Comparison of ENCODE assay signal across 25 cellular contexts in genomic region chr15:50871832-50872231, GRCh38.
"Had no signal": no experiment of that assay in that cellular context is flagged by ENCODE, and none has a peak within 500 bp of the region (broad histone marks: within the 10 kb centered on the region; RNA-seq: fewer than 3 reads in every experiment).

No MANE protein-coding gene starts in this region.

- H3K4me3 ChIP-seq: colonic mucosa, esophagus squamous epithelium, gastrocnemius medialis, heart right ventricle, left lung, lower lobe of right lung, mucosa of descending colon had no signal

- FAIRE-seq: endometrium, islet of Langerhans, keratinocyte had no signal

- H3K27me3 ChIP-seq: colonic mucosa, esophagus squamous epithelium, gastrocnemius medialis, heart right ventricle, left lung had no signal

- ATAC-seq: effector memory CD8-positive, alpha-beta T cell; esophagus mucosa; gastrocnemius medialis; heart right ventricle; left cardiac atrium; left lung; left ventricle myocardium superior; lower lobe of right lung; mucosa of descending colon had no signal

- H3K27ac ChIP-seq: colonic mucosa, epithelial cell of prostate, esophagus squamous epithelium, gastrocnemius medialis, heart right ventricle, left lung, lower lobe of right lung had no signal

- H3K9me3 ChIP-seq: colonic mucosa, esophagus squamous epithelium, gastrocnemius medialis, heart right ventricle, left lung, lower lobe of right lung, mucosa of descending colon had no signal

- H3K36me3 ChIP-seq: colonic mucosa, esophagus squamous epithelium, gastrocnemius medialis, heart right ventricle, left lung, lower lobe of right lung had no signal

- DNase-seq: colonic mucosa; cortex of kidney; effector CD8-positive, alpha-beta T cell; effector memory CD8-positive, alpha-beta T cell; endodermal cell; esophagus squamous epithelium; foreskin fibroblast; foreskin melanocyte; gastrocnemius medialis; glutamatergic neuron; head of caudate nucleus; heart right ventricle; hippocampal formation; left cardiac atrium; left lung; left ventricle myocardium superior; lower lobe of right lung; mesenchymal stem cell; mucosa of descending colon; naive B cell had no signal

- H3K4me1 ChIP-seq: colonic mucosa, gastrocnemius medialis had no signal
